14 cellular contexts compared by ENCODE assay signal in the genomic region with DNA sequence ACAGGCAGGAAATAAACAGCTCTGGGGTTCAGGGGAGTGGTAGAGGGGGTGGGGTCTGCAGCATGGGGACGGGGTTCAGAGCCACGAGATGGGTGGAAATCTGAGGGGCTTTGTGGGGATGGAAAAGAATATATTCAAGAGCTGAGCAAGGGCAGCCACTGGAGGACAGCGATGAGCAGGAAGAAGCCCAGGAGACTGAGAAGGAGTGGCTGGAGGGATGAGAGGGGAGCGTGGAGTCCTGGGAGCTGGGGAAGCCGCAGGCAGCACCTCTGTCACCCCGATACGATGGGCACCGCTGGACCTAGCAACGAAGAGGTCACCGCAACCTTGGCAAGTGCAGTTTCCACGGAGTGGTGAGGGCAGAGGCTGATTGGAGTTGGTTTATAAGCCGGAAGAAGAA. TPM values are rescaled to one million over a fixed set of nuclear protein-coding genes. Genes with fewer than 3 reads are reported as not detected.
DNase-seq lines count a peak whose midpoint lies in the region; ATAC-seq and TF ChIP-seq lines count a peak whose summit lies in the region.
"Had no signal": no experiment of that assay in that cellular context is flagged by ENCODE, and none has a peak within 500 bp of the region (broad histone marks: within the 10 kb centered on the region; RNA-seq: fewer than 3 reads in every experiment).

No MANE protein-coding gene starts in this region.

- DNase-seq in T-helper 1 cell, result no peak
- no peak for DNase-seq in GM13976 (ENCODE audit: low spot score)
- DNase-seq in natural killer cell, result no peak
- DNase-seq in ACHN, result no peak
- DNase-seq in UCSD-AML1 (lab: John Stamatoyannopoulos, UW; ENCODE audit: unreplicated experiment), result no peak
- no peak for DNase-seq in progenitor cell of endocrine pancreas (ENCODE audit: low spot score, unreplicated experiment)
- DNase-seq: activated CD4-positive, CD25-positive, alpha-beta regulatory T cell treated with anti-CD3 and anti-CD28 coated beads, Interleukin-2, amount 50 U/mL, for 72 hours; foreskin melanocyte; mesendoderm; NCI-H1048; pancreas; substantia nigra had no signal

- peak; percentile 11 for TF ChIP-seq CTCF in GM13976 (IDR thresholded peaks at IDR 0.05; ENCODE audit: borderline replicate concordance, control extremely low read depth, extremely low read depth, insufficient read depth, missing control alignments)
- no peak for TF ChIP-seq CTCF in natural killer cell (IDR thresholded peaks at IDR 0.05)
- TF ChIP-seq CTCF in progenitor cell of endocrine pancreas (IDR thresholded peaks at IDR 0.05; ENCODE audit: unreplicated experiment), result no peak

- ATAC-seq in natural killer cell, result no peak
- ATAC-seq: pancreas had no signal

- no peak overlapping the region for H3K4me3 Mint-ChIP-seq in T-helper 1 cell treated with Interleukin-12 subunit alpha and Interleukin-12 subunit beta and Interleukin-4 antibody, amounts not matched to agents 30 μg/mL and 1 μg/mL, for 36 hours
- peak overlapping the region; percentile 51 for H3K4me3 Mint-ChIP-seq in activated naive CD8-positive, alpha-beta T cell
- H3K4me3 Mint-ChIP-seq in natural killer cell (peak overlapping the region; percentile 8), progenitor cell of endocrine pancreas (ENCODE audit: low read depth) (no peak overlapping the region)

- intact Hi-C loops in natural killer cell (cut with micrococcal nuclease), result no loop called here

- H3K4me1 Mint-ChIP-seq in T-helper 1 cell treated with Interleukin-12 subunit alpha and Interleukin-12 subunit beta and Interleukin-4 antibody, amounts not matched to agents 30 μg/mL and 1 μg/mL, for 36 hours (ENCODE audit: low read depth), result peaks cover 49% of the 10 kb centered on the region
- H3K4me1 Mint-ChIP-seq in activated naive CD8-positive, alpha-beta T cell (ENCODE audit: low read depth), result peaks cover 60% of the 10 kb centered on the region
- peaks cover 51 to 71% of the 10 kb centered on the region in 2 donors for H3K4me1 Mint-ChIP-seq in natural killer cell
- no peaks in the 10 kb centered on the region for H3K4me1 Mint-ChIP-seq in progenitor cell of endocrine pancreas (ENCODE audit: low read depth)

- peak overlapping the region; percentile 0 for H3K27ac Mint-ChIP-seq in T-helper 1 cell treated with Interleukin-12 subunit alpha and Interleukin-12 subunit beta and Interleukin-4 antibody, amounts not matched to agents 30 μg/mL and 1 μg/mL, for 36 hours
- peak overlapping the region; percentile 16 for H3K27ac Mint-ChIP-seq in activated naive CD8-positive, alpha-beta T cell
- H3K27ac Mint-ChIP-seq in natural killer cell (peak overlapping the region; percentile 76 to 86), progenitor cell of endocrine pancreas (no peak overlapping the region)

- no peaks in the 10 kb centered on the region for H3K9me3 Mint-ChIP-seq in T-helper 1 cell treated with Interleukin-12 subunit alpha and Interleukin-12 subunit beta and Interleukin-4 antibody, amounts not matched to agents 30 μg/mL and 1 μg/mL, for 36 hours
- H3K9me3 Mint-ChIP-seq in activated naive CD8-positive, alpha-beta T cell (ENCODE audit: low read depth), result no peaks in the 10 kb centered on the region
- H3K9me3 Mint-ChIP-seq in natural killer cell (no peaks in the 10 kb centered on the region), progenitor cell of endocrine pancreas (ENCODE audit: low read depth) (no peaks in the 10 kb centered on the region)

- in situ Hi-C loops in GM13976 (cut with MboI; ENCODE audit: low sequenced_read_pairs, unreplicated experiment), result no loop called here
- in situ Hi-C loops in ACHN (cut with HindIII; ENCODE audit: low pct_ligation_motif_present, low pct_unique_long_range_greater_than_20kb, low sequenced_read_pairs), result no loop called here

- H3K36me3 Mint-ChIP-seq in T-helper 1 cell treated with Interleukin-12 subunit alpha and Interleukin-12 subunit beta and Interleukin-4 antibody, amounts not matched to agents 30 μg/mL and 1 μg/mL, for 36 hours (ENCODE audit: low read depth), result peaks cover 17% of the 10 kb centered on the region
- peaks cover 2% of the 10 kb centered on the region for H3K36me3 Mint-ChIP-seq in activated naive CD8-positive, alpha-beta T cell
- H3K36me3 Mint-ChIP-seq in natural killer cell (no peaks in the 10 kb centered on the region), progenitor cell of endocrine pancreas (ENCODE audit: insufficient read depth) (no peaks in the 10 kb centered on the region)

- H3K27me3 Mint-ChIP-seq in T-helper 1 cell treated with Interleukin-12 subunit alpha and Interleukin-12 subunit beta and Interleukin-4 antibody, amounts not matched to agents 30 μg/mL and 1 μg/mL, for 36 hours (ENCODE audit: low read depth), result no peaks in the 10 kb centered on the region
- no peaks in the 10 kb centered on the region for H3K27me3 Mint-ChIP-seq in activated naive CD8-positive, alpha-beta T cell
- H3K27me3 Mint-ChIP-seq in natural killer cell (ENCODE audit: low read depth in 2 of 2) (no peaks in the 10 kb centered on the region), progenitor cell of endocrine pancreas (peaks cover 34% of the 10 kb centered on the region)

RNA-seq across cellular contexts. Expression of a gene that starts 10.0 kb away (rescaled TPM):
- total RNA-seq in natural killer cell (100 to 1,000 TPM; 387 to 749 (median 430) TPM), progenitor cell of endocrine pancreas (5.8 and 6.9 TPM in 2 replicates)

RNA-seq across cellular contexts. Expression of a gene that starts 43.5 kb away (rescaled TPM):
- 10 to 100 TPM in 2 of 3 donors, 1 to 10 TPM in 1; 6.3 to 14.7 (median 10.1) TPM for total RNA-seq in natural killer cell
- 26.6 and 29.9 TPM in 2 replicates for total RNA-seq in progenitor cell of endocrine pancreas

Comparison
In these comparisons a context has a peak if more than half of its experiments do, and no peak if none do; other contexts are left out.
1. H3K4me3 Mint-ChIP-seq: peak in activated naive CD8-positive, alpha-beta T cell (single experiment) and natural killer cell (single experiment); none in T-helper 1 cell treated with Interleukin-12 subunit alpha and Interleukin-12 subunit beta and Interleukin-4 antibody, amounts not matched to agents 30 μg/mL and 1 μg/mL, for 36 hours (single experiment) and progenitor cell of endocrine pancreas (single experiment).
2. RNA of a gene that starts 10.0 kb away (total RNA-seq): 387 to 749 TPM in natural killer cell; 5.8 to 6.9 TPM in progenitor cell of endocrine pancreas; every median in the first group is over 10 times any median in the second.